In genomic region chr1:58781541-58782307, GRCh38 we compare ENCODE assay signal across 1 cellular context.
TF ChIP-seq lines count a peak whose summit lies in the region.

No MANE protein-coding gene starts in this region.

TF ChIP-seq in SK-N-SH treated with all-trans-retinoic acid at 6 μM for 48 hours, 23 proteins besides CTCF, POLR2A, EP300 and RAD21 (continued from another document):
- TF ChIP-seq POU6F1 (CRISPR knock-in tag; IDR thresholded peaks at IDR 0.05; ENCODE audit: borderline replicate concordance, low read depth) (no peak), BACH2 (CRISPR knock-in tag; IDR thresholded peaks at IDR 0.05; ENCODE audit: borderline replicate concordance) (no peak), CSRNP3 (CRISPR knock-in tag; IDR thresholded peaks at IDR 0.05) (no peak)
